ENCODE assay signal across 13 cellular contexts in the genomic region with DNA sequence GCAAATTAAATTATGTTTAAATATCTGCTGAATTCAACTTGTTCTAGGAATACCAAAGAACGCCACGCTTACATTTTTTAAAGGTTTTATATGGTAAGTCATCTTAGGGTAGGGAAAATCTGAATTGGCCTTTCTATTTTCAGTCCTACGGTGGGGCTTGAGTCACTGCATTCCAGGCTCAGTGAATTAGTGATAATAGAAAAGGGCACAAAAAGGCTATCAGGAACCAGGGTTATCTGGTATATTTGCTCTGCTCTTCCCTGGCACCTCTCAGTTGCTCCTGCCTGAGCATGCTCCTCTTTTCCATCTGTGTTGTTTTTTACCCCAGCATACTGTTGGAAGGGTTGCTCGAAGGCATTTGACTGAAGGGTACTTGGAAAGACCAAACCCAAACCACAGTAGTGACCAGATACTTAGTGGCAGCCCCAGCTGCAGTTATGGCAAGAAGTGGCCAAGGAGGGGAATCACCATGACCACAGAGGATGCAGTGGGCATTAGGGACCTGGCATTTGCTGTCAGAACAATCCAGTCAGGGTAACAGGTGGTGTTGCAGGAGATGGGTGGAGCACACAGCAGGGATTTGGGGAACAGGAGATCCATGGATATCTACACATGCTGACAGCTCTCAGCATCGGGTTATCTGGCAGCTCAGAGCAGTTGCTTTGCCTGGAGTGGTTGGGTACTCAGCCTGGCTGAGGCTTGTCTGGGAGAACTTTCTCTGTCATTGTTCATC. TPM values are rescaled to one million over a fixed set of nuclear protein-coding genes. Genes with fewer than 3 reads are reported as not detected.
DNase-seq lines count a peak whose midpoint lies in the region; ATAC-seq and TF ChIP-seq lines count a peak whose summit lies in the region.
"Had no signal": no experiment of that assay in that cellular context is flagged by ENCODE, and none has a peak within 500 bp of the region (broad histone marks: within the 10 kb centered on the region; RNA-seq: fewer than 3 reads in every experiment).

No MANE protein-coding gene starts in this region.

- no peaks in the 10 kb centered on the region for H3K9me3 ChIP-seq in cardiac muscle cell (ENCODE audit: low read depth)
- no peaks in the 10 kb centered on the region for H3K9me3 ChIP-seq in thoracic aorta

- H3K27ac ChIP-seq in cardiac muscle cell = peak overlapping the region; percentile 63
- peak overlapping the region; percentile 81 to 86 for H3K27ac ChIP-seq in thoracic aorta

- no peak for ATAC-seq in thoracic aorta (ENCODE audit: insufficient number of reproducible peaks, low FRiP score, low read depth)
- no peak for ATAC-seq in GM21576 (IDR thresholded peaks at IDR 0.05; ENCODE audit: unreplicated experiment)

- H3K36me3 ChIP-seq in cardiac muscle cell (no peaks in the 10 kb centered on the region), thoracic aorta (no peaks in the 10 kb centered on the region)

- H3K4me3 ChIP-seq in cardiac muscle cell (no peak overlapping the region), thoracic aorta (no peak overlapping the region)

- TF ChIP-seq CTCF in cardiac muscle cell (IDR thresholded peaks at IDR 0.05; ENCODE audit: low read depth, low read length) (no peak), thoracic aorta (IDR thresholded peaks at IDR 0.05) (no peak)

- H3K27me3 ChIP-seq in cardiac muscle cell (no peaks in the 10 kb centered on the region), thoracic aorta (replicated peaks; ENCODE audit: insufficient read depth) (no peaks in the 10 kb centered on the region)

- DNase-seq in NCI-H2171 treated with DMSO at 0.1 percent for 48 hours (lab: John Stamatoyannopoulos, UW) (peak; percentile 76), NCI-H2171 (lab: John Stamatoyannopoulos, UW) (no peak), RPMI7951 (ENCODE audit: low read depth) (peak; percentile 17), cardiac muscle cell (ENCODE audit: low read depth in 1 of 2, low spot score in 1 of 2) (peak in 1 of 2 donors; percentile 21), thoracic aorta (ENCODE audit: low spot score) (no peak), NCI-H526 treated with DMSO at 0.1 percent for 48 hours (lab: John Stamatoyannopoulos, UW) (no peak), NCI-H146 (lab: John Stamatoyannopoulos, UW) (no peak)
- DNase-seq: activated CD4-positive, alpha-beta T cell treated with anti-CD3 and anti-CD28 coated beads, Interleukin-2, amount 50 U/mL, for 4 hours; amygdala; NCI-H510A; nucleus accumbens had no signal

- H3K4me1 ChIP-seq in cardiac muscle cell (ENCODE audit: low read depth) = peaks cover 43% of the 10 kb centered on the region
- H3K4me1 ChIP-seq in thoracic aorta (ENCODE audit: control insufficient read depth in 1 of 2, low read depth in 2 of 2) = peaks cover 34 to 40% of the 10 kb centered on the region in 2 donors

RNA-seq across cellular contexts. Expression of a gene that starts 2.3 kb away (rescaled TPM):
- 0.36 and 0.68 TPM in 2 replicates for total RNA-seq in RPMI7951 (2014; rRNA removed; shearing (Covaris generic))
- total RNA-seq in cardiac muscle cell (0.21 and 1.1 TPM in 2 replicates), thoracic aorta (not detected)
- 0.91 and 2.5 TPM in 2 replicates for polyA plus RNA-seq in cardiac muscle cell
- total RNA-seq: activated T-helper 1 cell treated with anti-CD3 and anti-CD28 coated beads, Interleukin-12 subunit alpha, Interleukin-12 subunit beta, Interleukin-2, Interleukin-4 antibody, amounts not matched to agents 30 ng/mL and 10 ng/mL and 1 ng/mL, durations not matched to agents 14 hours and 24 hours and 36 hours had no signal

RNA-seq across cellular contexts. Expression of a gene that starts 58.7 kb away (rescaled TPM):
- 48.1 and 59.2 TPM in 2 replicates for total RNA-seq in RPMI7951 (2014; rRNA removed; shearing (Covaris generic))
- total RNA-seq in cardiac muscle cell (73.9 and 77.0 TPM in 2 replicates), thoracic aorta (10 to 100 TPM; 44.0 to 53.5 TPM)
- 63.9 and 72.2 TPM in 2 replicates for polyA plus RNA-seq in cardiac muscle cell

Comparison
In these comparisons a context has a peak if more than half of its experiments do, and no peak if none do; other contexts are left out.
1. DNase-seq: peak in NCI-H2171 treated with DMSO at 0.1 percent for 48 hours (single experiment) and RPMI7951 (single experiment); none in NCI-H2171 (single experiment), thoracic aorta (single experiment), NCI-H526 treated with DMSO at 0.1 percent for 48 hours (single experiment) and NCI-H146 (single experiment).